Comparison of ENCODE assay signal across 10 cellular contexts in genomic region chr3:187264051-187264450, GRCh38. TPM values are rescaled to one million over a fixed set of nuclear protein-coding genes. Genes with fewer than 3 reads are reported as not detected.
DNase-seq lines count a peak whose midpoint lies in the region; ATAC-seq and TF ChIP-seq lines count a peak whose summit lies in the region.
"Had no signal": no experiment of that assay in that cellular context is flagged by ENCODE, and none has a peak within 500 bp of the region (broad histone marks: within the 10 kb centered on the region; RNA-seq: fewer than 3 reads in every experiment).

No MANE protein-coding gene starts in this region.

- H3K27ac Mint-ChIP-seq in neural progenitor cell = no peak overlapping the region

- H3K9me2 ChIP-seq in MM.1S (replicated peaks; ENCODE audit: insufficient read depth, low read length) = no peaks in the 10 kb centered on the region

- H3K27me3 Mint-ChIP-seq in neural progenitor cell (ENCODE audit: insufficient read depth, low read depth) = no peaks in the 10 kb centered on the region
- peaks cover 20% of the 10 kb centered on the region for H3K27me3 Mint-ChIP-seq in activated T-cell treated with anti-CD3 and anti-CD28 coated beads, Interleukin-2, amount 50 U/mL, for 4 hours (ENCODE audit: low read depth)

- H3K27ac ChIP-seq in rectal smooth muscle tissue (ENCODE audit: low read depth, low read length) = peak overlapping the region; percentile 72
- H3K27ac ChIP-seq in MM.1S (ENCODE audit: low read length) = no peak overlapping the region
- no peak overlapping the region for H3K27ac ChIP-seq in neural progenitor cell
- H3K27ac ChIP-seq in coronary artery = no peak overlapping the region
- H3K27ac ChIP-seq: foreskin keratinocyte had no signal

- no peaks in the 10 kb centered on the region for H3K27me3 ChIP-seq in rectal smooth muscle tissue (ENCODE audit: control insufficient read depth, insufficient read depth, low read length)
- no peaks in the 10 kb centered on the region for H3K27me3 ChIP-seq in MM.1S (replicated peaks; ENCODE audit: insufficient read depth, low read length)
- no peaks in the 10 kb centered on the region for H3K27me3 ChIP-seq in neural progenitor cell

- no peaks in the 10 kb centered on the region for H4K20me1 ChIP-seq in MM.1S (ENCODE audit: insufficient read depth, low read length)
- no peaks in the 10 kb centered on the region for H4K20me1 ChIP-seq in neural progenitor cell (ENCODE audit: low read depth)

- H3K9me3 ChIP-seq in MM.1S (replicated peaks; ENCODE audit: insufficient read depth, low read length) = no peaks in the 10 kb centered on the region
- H3K9me3 ChIP-seq in neural progenitor cell (ENCODE audit: low read depth) = no peaks in the 10 kb centered on the region

- H3K4me1 ChIP-seq in rectal smooth muscle tissue (ENCODE audit: control insufficient read depth, insufficient read depth, low read length) (peaks cover 26% of the 10 kb centered on the region), MM.1S (ENCODE audit: low read length) (no peaks in the 10 kb centered on the region), neural progenitor cell (no peaks in the 10 kb centered on the region)
- H3K4me1 ChIP-seq: foreskin keratinocyte had no signal

- peaks cover 7% of the 10 kb centered on the region for H3K9me3 Mint-ChIP-seq in neural progenitor cell
- H3K9me3 Mint-ChIP-seq in activated T-cell treated with anti-CD3 and anti-CD28 coated beads, Interleukin-2, amount 50 U/mL, for 4 hours = peaks cover 4% of the 10 kb centered on the region

- H3F3A ChIP-seq in MM.1S (ENCODE audit: insufficient read depth, low read length) (no peaks in the 10 kb centered on the region), neural progenitor cell (ENCODE audit: low read depth) (no peaks in the 10 kb centered on the region)

- peaks cover 1% of the 10 kb centered on the region for H3K36me3 Mint-ChIP-seq in neural progenitor cell
- no peaks in the 10 kb centered on the region for H3K36me3 Mint-ChIP-seq in activated T-cell treated with anti-CD3 and anti-CD28 coated beads, Interleukin-2, amount 50 U/mL, for 4 hours (ENCODE audit: insufficient read depth)

- H3K36me3 ChIP-seq in rectal smooth muscle tissue (ENCODE audit: control insufficient read depth, insufficient read depth, low read length) (peaks cover 3% of the 10 kb centered on the region), MM.1S (replicated peaks; ENCODE audit: insufficient read depth, low read length) (no peaks in the 10 kb centered on the region), neural progenitor cell (no peaks in the 10 kb centered on the region)

- H3K4me3 Mint-ChIP-seq in neural progenitor cell = no peak overlapping the region
- H3K4me3 Mint-ChIP-seq in activated T-cell treated with anti-CD3 and anti-CD28 coated beads, Interleukin-2, amount 50 U/mL, for 4 hours = no peak overlapping the region

- DNase-seq in DMS53 (lab: John Stamatoyannopoulos, UW) (peak; percentile 62), NCI-H774 (lab: John Stamatoyannopoulos, UW) (peak; percentile 25), foreskin fibroblast (peak; percentile 78 to 81), MM.1S (no peak), neural progenitor cell (ENCODE audit: low spot score) (no peak), coronary artery (ENCODE audit: low spot score) (no peak)
- no peak for DNase-seq in activated T-cell treated with anti-CD3 and anti-CD28 coated beads, Interleukin-2, amount 50 U/mL, for 4 hours
- DNase-seq: T-helper 2 cell had no signal

- ATAC-seq in activated T-cell treated with anti-CD3 and anti-CD28 coated beads, Interleukin-2, amount 50 U/mL, for 4 hours = no peak
- ATAC-seq: foreskin keratinocyte had no signal

- TF ChIP-seq CTCF in foreskin fibroblast (IDR thresholded peaks at IDR 0.05; ENCODE audit: low read depth, low read length) (no peak), MM.1S (IDR thresholded peaks at IDR 0.05; ENCODE audit: low read length) (no peak), neural progenitor cell (IDR thresholded peaks at IDR 0.05) (no peak), coronary artery (IDR thresholded peaks at IDR 0.05) (no peak)

- no peak overlapping the region for H3K4me3 ChIP-seq in foreskin fibroblast (ENCODE audit: low read depth in 1 of 2, low read length in 2 of 2)
- no peak overlapping the region for H3K4me3 ChIP-seq in rectal smooth muscle tissue (ENCODE audit: low read length)
- no peak overlapping the region for H3K4me3 ChIP-seq in MM.1S (ENCODE audit: low read length)
- H3K4me3 ChIP-seq in neural progenitor cell = no peak overlapping the region
- H3K4me3 ChIP-seq in coronary artery = no peak overlapping the region

- H3K9ac ChIP-seq in rectal smooth muscle tissue (ENCODE audit: low read length) = no peak overlapping the region
- H3K9ac ChIP-seq in MM.1S (ENCODE audit: low read length) = no peak overlapping the region
- no peak overlapping the region for H3K9ac ChIP-seq in neural progenitor cell

- H3K79me2 ChIP-seq in MM.1S (ENCODE audit: low read length) (no peaks in the 10 kb centered on the region), neural progenitor cell (ENCODE audit: low read depth) (no peaks in the 10 kb centered on the region)

- no peak overlapping the region for H2AFZ ChIP-seq in MM.1S (ENCODE audit: low read length)
- no peak overlapping the region for H2AFZ ChIP-seq in neural progenitor cell (replicated peaks)

- no peak overlapping the region for H3K4me2 ChIP-seq in MM.1S (ENCODE audit: low read depth, low read length)
- no peak overlapping the region for H3K4me2 ChIP-seq in neural progenitor cell

- peaks cover 12% of the 10 kb centered on the region for H3K4me1 Mint-ChIP-seq in neural progenitor cell
- no peaks in the 10 kb centered on the region for H3K4me1 Mint-ChIP-seq in activated T-cell treated with anti-CD3 and anti-CD28 coated beads, Interleukin-2, amount 50 U/mL, for 4 hours (ENCODE audit: low read depth)

RNA-seq across cellular contexts. Expression of gene MASP1, which starts 27.5 kb away (rescaled TPM):
- total RNA-seq in neural progenitor cell (ENCODE audit: low replicate concordance) = 0.96 and 3.3 TPM in 2 replicates
- total RNA-seq in activated T-cell treated with anti-CD3 and anti-CD28 coated beads, Interleukin-2, amount 50 U/mL, for 4 hours = under 1 TPM in 2 of 3 donors, not detected in 1; 0.13 to 0.35 TPM
- total RNA-seq: foreskin keratinocyte had no signal

Comparison
In these comparisons a context has a peak if more than half of its experiments do, and no peak if none do; other contexts are left out.
1. DNase-seq: peak in DMS53 (single experiment), NCI-H774 (single experiment) and foreskin fibroblast (2 of 2); none in MM.1S (single experiment), neural progenitor cell (single experiment), activated T-cell treated with anti-CD3 and anti-CD28 coated beads, Interleukin-2, amount 50 U/mL, for 4 hours (single experiment) and coronary artery (single experiment).